In the genomic region with DNA sequence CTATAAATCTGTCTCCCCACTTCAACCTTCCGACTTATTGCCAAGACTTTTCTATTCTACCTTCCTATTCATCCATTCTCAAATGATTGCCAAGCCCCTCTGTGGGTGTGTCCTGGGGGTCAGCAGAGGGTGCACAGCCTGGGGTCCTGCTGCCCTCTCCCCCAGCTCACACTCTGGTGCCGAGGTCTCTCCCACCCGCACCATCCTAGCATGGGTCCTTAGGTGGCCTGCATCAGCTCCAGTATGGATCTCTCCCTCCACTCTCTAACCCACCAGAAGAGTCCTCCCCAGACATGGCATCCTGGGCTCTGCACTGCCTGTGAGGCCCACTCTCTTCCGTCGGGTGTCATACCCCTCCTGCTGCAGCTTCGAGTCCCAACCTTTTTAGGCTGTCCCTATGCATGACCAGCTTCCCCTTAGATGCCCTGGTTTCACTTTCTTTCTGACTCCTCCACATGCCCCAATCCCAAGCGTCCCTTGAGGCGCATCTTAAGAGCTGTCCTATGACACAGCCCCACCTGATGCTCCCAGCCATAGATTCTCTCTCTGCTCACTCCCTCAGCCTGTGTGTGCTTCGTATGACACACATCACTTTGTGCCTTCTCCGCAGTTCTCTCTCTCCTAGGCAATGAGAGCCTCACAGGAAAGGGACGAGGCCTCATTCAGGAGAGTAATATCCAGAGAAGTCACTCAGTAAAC, we compare ENCODE assay signal across 10 cellular contexts. TPM values are rescaled to one million over a fixed set of nuclear protein-coding genes. Genes with fewer than 3 reads are reported as not detected.
A peak's percentile ranks its signal among the peaks of the same experiment; 100 is the strongest.
DNase-seq lines count a peak whose midpoint lies in the region; ATAC-seq and TF ChIP-seq lines count a peak whose summit lies in the region.
"Had no signal": no experiment of that assay in that cellular context is flagged by ENCODE, and none has a peak within 500 bp of the region (broad histone marks: within the 10 kb centered on the region; RNA-seq: fewer than 3 reads in every experiment).

No MANE protein-coding gene starts in this region.

- intact Hi-C loops in ascending aorta (cut with DNase I) = no loop called here
- intact Hi-C loops in prostate gland (cut with DNase I) = loop anchor here (5.0 kb wide), 1 partner anchor 45 kb away; the partner anchor contains the start of genes ANKRD13A and GIT2

- POLR2A ChIA-PET in CD8-positive, alpha-beta memory T cell (lab: Charles Lee) = no interaction called here

- H3K4me1 Mint-ChIP-seq in CD8-positive, alpha-beta memory T cell = peaks cover 11 to 24% (median 17%) of the 10 kb centered on the region in 3 donors
- H3K4me1 Mint-ChIP-seq in neural crest cell (peaks cover 27% of the 10 kb centered on the region), progenitor cell of endocrine pancreas (ENCODE audit: low read depth) (peaks cover 16% of the 10 kb centered on the region)

- H3K4me3 Mint-ChIP-seq in CD8-positive, alpha-beta memory T cell = no peak overlapping the region
- no peak overlapping the region for H3K4me3 Mint-ChIP-seq in neural crest cell
- no peak overlapping the region for H3K4me3 Mint-ChIP-seq in progenitor cell of endocrine pancreas (ENCODE audit: low read depth)

- no peak for TF ChIP-seq CTCF in ascending aorta (IDR thresholded peaks at IDR 0.05)
- no peak for TF ChIP-seq CTCF in neural crest cell (conservative IDR thresholded peaks at IDR 0.05)
- no peak for TF ChIP-seq CTCF in progenitor cell of endocrine pancreas (IDR thresholded peaks at IDR 0.05; ENCODE audit: unreplicated experiment)
- no peak for TF ChIP-seq CTCF in prostate gland (IDR thresholded peaks at IDR 0.05)

- peak; percentile 55 for ATAC-seq in HG02852 (IDR thresholded peaks at IDR 0.05; ENCODE audit: unreplicated experiment)

- H3K4me1 ChIP-seq in CD8-positive, alpha-beta memory T cell (ENCODE audit: insufficient read depth, low read length) = peaks cover 6% of the 10 kb centered on the region
- H3K4me1 ChIP-seq in ascending aorta (peaks cover 13 to 29% of the 10 kb centered on the region in 2 donors), prostate gland (replicated peaks) (no peaks in the 10 kb centered on the region)

- peak overlapping the region in 5 of 8 donors; percentile 38 to 83 (median 62) for H3K27ac Mint-ChIP-seq in CD8-positive, alpha-beta memory T cell
- H3K27ac Mint-ChIP-seq in neural crest cell (ENCODE audit: unreplicated experiment) (peak overlapping the region; percentile 44), progenitor cell of endocrine pancreas (no peak overlapping the region)

- WGBS in prostate gland = 86% methylated on average over 11 of the region's 11 CpGs

- CTCF ChIA-PET in CD8-positive, alpha-beta memory T cell (lab: Charles Lee) = no interaction called here

- H3K9me3 Mint-ChIP-seq in CD8-positive, alpha-beta memory T cell = no peaks in the 10 kb centered on the region
- no peaks in the 10 kb centered on the region for H3K9me3 Mint-ChIP-seq in neural crest cell
- H3K9me3 Mint-ChIP-seq in progenitor cell of endocrine pancreas (ENCODE audit: low read depth) = no peaks in the 10 kb centered on the region

- peaks cover 65% of the 10 kb centered on the region for H3K36me3 ChIP-seq in CD8-positive, alpha-beta memory T cell (ENCODE audit: insufficient read depth, low read length)
- peaks cover 15 to 46% of the 10 kb centered on the region in 2 donors for H3K36me3 ChIP-seq in ascending aorta
- peaks cover 0 to 6% of the 10 kb centered on the region in 2 donors for H3K36me3 ChIP-seq in prostate gland

- H3K4me3 ChIP-seq in CD8-positive, alpha-beta memory T cell (ENCODE audit: low read length) = no peak overlapping the region
- no peak overlapping the region for H3K4me3 ChIP-seq in ascending aorta
- H3K4me3 ChIP-seq in prostate gland = no peak overlapping the region

- H3K9me3 ChIP-seq in CD8-positive, alpha-beta memory T cell (ENCODE audit: low read length) = no peaks in the 10 kb centered on the region
- no peaks in the 10 kb centered on the region for H3K9me3 ChIP-seq in ascending aorta
- H3K9me3 ChIP-seq in prostate gland = no peaks in the 10 kb centered on the region

- TF ChIP-seq POLR2A in prostate gland (IDR thresholded peaks at IDR 0.05) = no peak

- no peak for DNase-seq in CD8-positive, alpha-beta memory T cell
- DNase-seq in ascending aorta (ENCODE audit: low spot score in 2 of 2) (no peak), neural crest cell (ENCODE audit: low read depth, low spot score) (no peak), progenitor cell of endocrine pancreas (ENCODE audit: low spot score, unreplicated experiment) (no peak), prostate gland (ENCODE audit: low spot score) (no peak), retina (no peak), SW480 (ENCODE audit: low spot score) (no peak)
- DNase-seq: activated CD4-positive, CD25-positive, alpha-beta regulatory T cell; midbrain had no signal

- H3K27me3 Mint-ChIP-seq in CD8-positive, alpha-beta memory T cell = peaks cover 0 to 2% of the 10 kb centered on the region in 2 donors
- no peaks in the 10 kb centered on the region for H3K27me3 Mint-ChIP-seq in neural crest cell (ENCODE audit: low read depth)
- no peaks in the 10 kb centered on the region for H3K27me3 Mint-ChIP-seq in progenitor cell of endocrine pancreas

- H3K36me3 Mint-ChIP-seq in CD8-positive, alpha-beta memory T cell = peaks cover 14 to 94% (median 30%) of the 10 kb centered on the region in 3 donors
- H3K36me3 Mint-ChIP-seq in neural crest cell (ENCODE audit: low read depth) = peaks cover 15% of the 10 kb centered on the region
- H3K36me3 Mint-ChIP-seq in progenitor cell of endocrine pancreas (ENCODE audit: insufficient read depth) = peaks cover 33% of the 10 kb centered on the region

- H3K27me3 ChIP-seq in CD8-positive, alpha-beta memory T cell (ENCODE audit: insufficient read depth, low read length, poor library complexity, severe bottlenecking) = no peaks in the 10 kb centered on the region
- H3K27me3 ChIP-seq in ascending aorta (no peaks in the 10 kb centered on the region), prostate gland (replicated peaks; ENCODE audit: insufficient read depth) (no peaks in the 10 kb centered on the region)

- no peak overlapping the region for H3K27ac ChIP-seq in CD8-positive, alpha-beta memory T cell (ENCODE audit: low read depth, low read length)
- H3K27ac ChIP-seq in ascending aorta (peak overlapping the region; percentile 77 to 78), prostate gland (no peak overlapping the region)

RNA-seq across cellular contexts. Expression of gene GIT2, which starts 43.9 kb away (rescaled TPM):
- total RNA-seq in CD8-positive, alpha-beta memory T cell = 10 to 100 TPM; 52.0 to 54.4 TPM
- 93.0 TPM for polyA plus RNA-seq in CD8-positive, alpha-beta memory T cell
- total RNA-seq in ascending aorta (44.9 TPM), neural crest cell (31.1 and 36.8 TPM in 2 replicates), progenitor cell of endocrine pancreas (37.5 and 40.7 TPM in 2 replicates), prostate gland (10 to 100 TPM; 20.9 to 43.3 TPM)

RNA-seq across cellular contexts. Expression of gene ANKRD13A, which starts 46.9 kb away (rescaled TPM):
- total RNA-seq in CD8-positive, alpha-beta memory T cell = 10 to 100 TPM; 38.1 to 41.1 TPM
- 47.1 TPM for polyA plus RNA-seq in CD8-positive, alpha-beta memory T cell
- total RNA-seq in ascending aorta = 199 TPM
- 29.5 and 30.0 TPM in 2 replicates for total RNA-seq in neural crest cell
- 36.0 and 38.0 TPM in 2 replicates for total RNA-seq in progenitor cell of endocrine pancreas
- 10 to 100 TPM; 76.1 to 87.4 TPM for total RNA-seq in prostate gland

RNA-seq across cellular contexts. Expression of gene TCHP, which starts 52.2 kb away (rescaled TPM):
- total RNA-seq in CD8-positive, alpha-beta memory T cell = 10 to 100 TPM; 27.7 to 28.3 TPM
- 18.6 TPM for polyA plus RNA-seq in CD8-positive, alpha-beta memory T cell
- total RNA-seq in ascending aorta (4.2 TPM), neural crest cell (27.6 and 31.4 TPM in 2 replicates), progenitor cell of endocrine pancreas (19.3 and 20.6 TPM in 2 replicates), prostate gland (10 to 100 TPM; 18.9 to 26.3 TPM)

Comparison
In these comparisons a context has a peak if more than half of its experiments do, and no peak if none do; other contexts are left out.
1. H3K27ac ChIP-seq: peak in ascending aorta (2 of 2); none in CD8-positive, alpha-beta memory T cell (single experiment) and prostate gland (0 of 2).